12 cellular contexts compared by ENCODE assay signal in genomic region chr20:5621305-5621704, GRCh38. TPM values are rescaled to one million over a fixed set of nuclear protein-coding genes. Genes with fewer than 3 reads are reported as not detected.
DNase-seq lines count a peak whose midpoint lies in the region; ATAC-seq and TF ChIP-seq lines count a peak whose summit lies in the region.
"Had no signal": no experiment of that assay in that cellular context is flagged by ENCODE, and none has a peak within 500 bp of the region (broad histone marks: within the 10 kb centered on the region; RNA-seq: fewer than 3 reads in every experiment).

No MANE protein-coding gene starts in this region.

- no peak overlapping the region for H3K4me2 ChIP-seq in fibroblast of lung (ENCODE audit: extremely low read depth, insufficient read depth, low read length)

- H3K4me1 ChIP-seq in left ventricle myocardium inferior (peaks cover 6% of the 10 kb centered on the region), fibroblast of lung (ENCODE audit: control insufficient read depth, extremely low read depth, insufficient read depth, low read length) (no peaks in the 10 kb centered on the region)

- intact Hi-C loops in left ventricle myocardium superior (cut with micrococcal nuclease) = no loop called here
- intact Hi-C loops in left ventricle myocardium inferior (cut with micrococcal nuclease) = no loop called here

- ATAC-seq in left ventricle myocardium superior (peak; percentile 31), GM21786 (IDR thresholded peaks at IDR 0.05; ENCODE audit: unreplicated experiment) (no peak), GM21360 (IDR thresholded peaks at IDR 0.05; ENCODE audit: unreplicated experiment) (no peak)
- ATAC-seq: sciatic nerve had no signal

- no peak overlapping the region for H2AFZ ChIP-seq in fibroblast of lung (ENCODE audit: low read length)

- H3K9ac ChIP-seq in fibroblast of lung (ENCODE audit: insufficient read depth, low read length) = no peak overlapping the region

- H3K9me3 ChIP-seq in left ventricle myocardium inferior (replicated peaks) (no peaks in the 10 kb centered on the region), fibroblast of lung (ENCODE audit: control insufficient read depth, insufficient read depth, low read depth, low read length) (no peaks in the 10 kb centered on the region)

- H3K36me3 Mint-ChIP-seq in glutamatergic neuron (ENCODE audit: unreplicated experiment) = no peaks in the 10 kb centered on the region

- peak; percentile 47 for DNase-seq in left ventricle myocardium superior
- DNase-seq in left ventricle myocardium inferior = no peak
- DNase-seq in NCI-H82 (lab: John Stamatoyannopoulos, UW) = peak; percentile 92
- DNase-seq in fibroblast of lung (ENCODE audit: low read depth in 2 of 2) = peak; percentile 69 to 76
- DNase-seq in ureter (ENCODE audit: low spot score) = peak; percentile 58
- DNase-seq in glutamatergic neuron = no peak
- DNase-seq: ACHN; effector CD8-positive, alpha-beta T cell; stimulated activated CD8-positive, alpha-beta memory T cell treated with anti-CD3 and anti-CD28 coated beads, Interleukin-4, amount 100 ng/mL, for 48 hours had no signal

- no peaks in the 10 kb centered on the region for H3K36me3 ChIP-seq in left ventricle myocardium inferior
- H3K36me3 ChIP-seq in fibroblast of lung (ENCODE audit: control insufficient read depth, insufficient read depth, low read length) = no peaks in the 10 kb centered on the region

- H3K4me3 ChIP-seq in left ventricle myocardium inferior (no peak overlapping the region), fibroblast of lung (replicated peaks in 1 of 4; ENCODE audit: control extremely low read depth in 1 of 4, insufficient read depth in 1 of 4, low read depth in 3 of 4, low read length in 4 of 4) (no peak overlapping the region)

- H3K27ac ChIP-seq in left ventricle myocardium inferior (replicated peaks) (no peak overlapping the region), fibroblast of lung (ENCODE audit: insufficient read depth, low read length) (no peak overlapping the region)

- H3K4me3 Mint-ChIP-seq in glutamatergic neuron (ENCODE audit: unreplicated experiment) = no peak overlapping the region

- H3K27ac Mint-ChIP-seq in glutamatergic neuron (ENCODE audit: unreplicated experiment) = no peak overlapping the region

- TF ChIP-seq CTCF in left ventricle myocardium inferior (IDR thresholded peaks at IDR 0.05; ENCODE audit: borderline replicate concordance) (no peak), fibroblast of lung (conservative IDR thresholded peaks at IDR 0.05 in 1 of 2, IDR thresholded peaks at IDR 0.05 in 1 of 2; ENCODE audit: low read depth in 1 of 2, low read length in 2 of 2) (no peak), glutamatergic neuron (IDR thresholded peaks at IDR 0.05; ENCODE audit: partially characterized antibody, unreplicated experiment) (no peak)

- H3K9me3 Mint-ChIP-seq in glutamatergic neuron (ENCODE audit: unreplicated experiment) = no peaks in the 10 kb centered on the region

- no peaks in the 10 kb centered on the region for H3K4me1 Mint-ChIP-seq in glutamatergic neuron (ENCODE audit: low read depth, unreplicated experiment)

- no peaks in the 10 kb centered on the region for H3K79me2 ChIP-seq in fibroblast of lung (ENCODE audit: control insufficient read depth, insufficient read depth, low read length)

- H4K20me1 ChIP-seq in fibroblast of lung (ENCODE audit: control insufficient read depth, extremely low read depth, insufficient read depth, low read length) = no peaks in the 10 kb centered on the region

- H3K27me3 ChIP-seq in left ventricle myocardium inferior (ENCODE audit: low read depth) = no peaks in the 10 kb centered on the region
- no peaks in the 10 kb centered on the region for H3K27me3 ChIP-seq in fibroblast of lung (ENCODE audit: control insufficient read depth, insufficient read depth, low read length)

- peaks cover 2% of the 10 kb centered on the region for H3K27me3 Mint-ChIP-seq in glutamatergic neuron (ENCODE audit: unreplicated experiment)

RNA-seq across cellular contexts. Expression of gene GPCPD1, which starts 10.5 kb away (rescaled TPM):
- total RNA-seq in left ventricle myocardium superior = 20.1 TPM
- 20.5 TPM for total RNA-seq in left ventricle myocardium inferior
- total RNA-seq in fibroblast of lung = 12.6 and 31.0 TPM in 2 replicates
- polyA plus RNA-seq in fibroblast of lung = 8.4 and 10.9 TPM in 2 replicates
- 6.5 and 7.8 TPM in 2 replicates for polyA plus RNA-seq in fibroblast of lung (2012)
- polyA minus RNA-seq in fibroblast of lung (ENCODE audit: low replicate concordance) = 2.4 and 4.1 TPM in 2 replicates
- total RNA-seq in ureter = 52.7 TPM
- 31.8 TPM for total RNA-seq in glutamatergic neuron (ENCODE audit: unreplicated experiment)

Comparison
In these comparisons a context has a peak if more than half of its experiments do, and no peak if none do; other contexts are left out.
1. DNase-seq: peak in left ventricle myocardium superior (single experiment), NCI-H82 (single experiment), fibroblast of lung (2 of 2) and ureter (single experiment); none in left ventricle myocardium inferior (single experiment) and glutamatergic neuron (single experiment).